12 cellular contexts compared by ENCODE assay signal in genomic region chr10:97539523-97540200, GRCh38. TPM values are rescaled to one million over a fixed set of nuclear protein-coding genes. Genes with fewer than 3 reads are reported as not detected.
DNase-seq lines count a peak whose midpoint lies in the region; ATAC-seq, FAIRE-seq and TF ChIP-seq lines count a peak whose summit lies in the region.
"Had no signal": no experiment of that assay in that cellular context is flagged by ENCODE, and none has a peak within 500 bp of the region (broad histone marks: within the 10 kb centered on the region; RNA-seq: fewer than 3 reads in every experiment).

No MANE protein-coding gene starts in this region.

- H3K4me1 ChIP-seq in naive thymus-derived CD4-positive, alpha-beta T cell (ENCODE audit: control insufficient read depth in 2 of 2, insufficient read depth in 2 of 2, low read length in 2 of 2) = no peaks in the 10 kb centered on the region

- peaks cover 59% of the 10 kb centered on the region for H3K4me1 Mint-ChIP-seq in osteocyte (ENCODE audit: unreplicated experiment)
- H3K4me1 Mint-ChIP-seq in naive thymus-derived CD4-positive, alpha-beta T cell = peaks cover 0 to 19% (median 0%) of the 10 kb centered on the region in 7 donors

- H3K27ac ChIP-seq in AG04450 (ENCODE audit: low read depth, low read length) = peak overlapping the region; percentile 55
- no peak overlapping the region for H3K27ac ChIP-seq in naive thymus-derived CD4-positive, alpha-beta T cell (ENCODE audit: low read depth, low read length)

- no peak for TF ChIP-seq POLR2A in GM12891 (IDR thresholded peaks at IDR 0.05; ENCODE audit: low read depth, low read length)

- no peak for FAIRE-seq in GM12891 (lab: Jason Lieb, UNC)

- H3K27me3 Mint-ChIP-seq in osteocyte (ENCODE audit: unreplicated experiment) = no peaks in the 10 kb centered on the region
- no peaks in the 10 kb centered on the region for H3K27me3 Mint-ChIP-seq in naive thymus-derived CD4-positive, alpha-beta T cell
- H3K27me3 Mint-ChIP-seq: activated naive CD8-positive, alpha-beta T cell treated with anti-CD3 and anti-CD28 coated beads, Interleukin-2, amount 50 U/mL, for 24 hours; T-helper 17 cell had no signal

- ATAC-seq in HG02798 (IDR thresholded peaks at IDR 0.05; ENCODE audit: poor library complexity, unreplicated experiment) = no peak
- no peak for ATAC-seq in naive thymus-derived CD4-positive, alpha-beta T cell
- ATAC-seq: activated naive CD8-positive, alpha-beta T cell treated with anti-CD3 and anti-CD28 coated beads, Interleukin-2, amount 50 U/mL, for 24 hours; T-helper 17 cell had no signal

- H3K36me3 ChIP-seq in naive thymus-derived CD4-positive, alpha-beta T cell (ENCODE audit: control insufficient read depth in 2 of 3, insufficient read depth in 3 of 3, low read length in 3 of 3) = no peaks in the 10 kb centered on the region
- H3K36me3 ChIP-seq: BLaER1 treated with 17β-estradiol and CSF1 and Interleukin-3, amounts not matched to agents 10 nM and 100 nM had no signal

- TF ChIP-seq CTCF in AG04450 (IDR thresholded peaks at IDR 0.05; ENCODE audit: low read depth, low read length) = peak; percentile 58
- TF ChIP-seq CTCF in fibroblast of the aortic adventitia (IDR thresholded peaks at IDR 0.05; ENCODE audit: insufficient read depth, low read length) = peak; percentile 62
- TF ChIP-seq CTCF in osteocyte (IDR thresholded peaks at IDR 0.05) = peak; percentile 53

- H3K4me3 ChIP-seq in AG04450 (ENCODE audit: low read depth, low read length) (no peak overlapping the region), fibroblast of the aortic adventitia (ENCODE audit: low read depth, low read length) (no peak overlapping the region)
- H3K4me3 ChIP-seq in naive thymus-derived CD4-positive, alpha-beta T cell (ENCODE audit: low read length) = no peak overlapping the region
- H3K4me3 ChIP-seq: BLaER1 treated with 17β-estradiol and CSF1 and Interleukin-3, amounts not matched to agents 10 nM and 100 nM had no signal

- POLR2A ChIA-PET in AG04450 (lab: Yijun Ruan, JAX) = interaction anchor here (0.7 to 1.9 kb wide), 2 partner anchors 41 to 100 kb away, joined by 7 to 10 read pairs; partner anchors contain the start of gene UBTD1
- POLR2A ChIA-PET in naive thymus-derived CD4-positive, alpha-beta T cell (lab: Charles Lee) = no interaction called here

- no peaks in the 10 kb centered on the region for H3K27me3 ChIP-seq in AG04450 (ENCODE audit: control insufficient read depth, insufficient read depth, low read length)
- no peaks in the 10 kb centered on the region for H3K27me3 ChIP-seq in naive thymus-derived CD4-positive, alpha-beta T cell (ENCODE audit: control insufficient read depth in 2 of 2, insufficient read depth in 2 of 2, low read length in 2 of 2)
- H3K27me3 ChIP-seq: BLaER1 treated with 17β-estradiol and CSF1 and Interleukin-3, amounts not matched to agents 10 nM and 100 nM had no signal

- CTCF ChIA-PET in AG04450 (lab: Charles Lee) = interaction anchor here (0.6 to 6.2 kb wide), 6 partner anchors 13 to 76 kb away, joined by 3 to 30 read pairs (median 3); no protein-coding TSS in a partner anchor
- CTCF ChIA-PET in naive thymus-derived CD4-positive, alpha-beta T cell (lab: Charles Lee) = interaction anchor here (0.5 to 0.6 kb wide), 2 partner anchors 24 to 120 kb away, joined by 3 read pairs; no protein-coding TSS in a partner anchor

- H3K4me3 Mint-ChIP-seq in osteocyte (ENCODE audit: unreplicated experiment) = no peak overlapping the region
- H3K4me3 Mint-ChIP-seq in naive thymus-derived CD4-positive, alpha-beta T cell = no peak overlapping the region
- H3K4me3 Mint-ChIP-seq: activated naive CD8-positive, alpha-beta T cell treated with anti-CD3 and anti-CD28 coated beads, Interleukin-2, amount 50 U/mL, for 24 hours; T-helper 17 cell had no signal

- H3K27ac Mint-ChIP-seq in osteocyte (ENCODE audit: unreplicated experiment) = peak overlapping the region; percentile 91
- no peak overlapping the region for H3K27ac Mint-ChIP-seq in naive thymus-derived CD4-positive, alpha-beta T cell
- H3K27ac Mint-ChIP-seq: activated naive CD8-positive, alpha-beta T cell treated with anti-CD3 and anti-CD28 coated beads, Interleukin-2, amount 50 U/mL, for 24 hours; T-helper 17 cell had no signal

- H3K9me3 Mint-ChIP-seq in osteocyte (ENCODE audit: unreplicated experiment) = no peaks in the 10 kb centered on the region
- H3K9me3 Mint-ChIP-seq in naive thymus-derived CD4-positive, alpha-beta T cell = no peaks in the 10 kb centered on the region
- H3K9me3 Mint-ChIP-seq: activated naive CD8-positive, alpha-beta T cell treated with anti-CD3 and anti-CD28 coated beads, Interleukin-2, amount 50 U/mL, for 24 hours had no signal

- H3K9me3 ChIP-seq in AG04450 (ENCODE audit: control insufficient read depth, insufficient read depth, low read length) = no peaks in the 10 kb centered on the region
- no peaks in the 10 kb centered on the region for H3K9me3 ChIP-seq in naive thymus-derived CD4-positive, alpha-beta T cell (ENCODE audit: control insufficient read depth in 2 of 3, low read length in 3 of 3)
- H3K9me3 ChIP-seq: BLaER1 treated with 17β-estradiol and CSF1 and Interleukin-3, amounts not matched to agents 10 nM and 100 nM had no signal

- DNase-seq in AG04450 (ENCODE audit: low read depth, low spot score) = peak; percentile 71
- DNase-seq in T1000 (lab: John Stamatoyannopoulos, UW) = peak; percentile 49
- DNase-seq in fibroblast of the aortic adventitia (ENCODE audit: low read depth) = peak; percentile 94
- no peak for DNase-seq in osteocyte (ENCODE audit: extremely low spot score, unreplicated experiment)
- DNase-seq in naive thymus-derived CD4-positive, alpha-beta T cell = no peak
- DNase-seq in GM12891 (ENCODE audit: insufficient read length, low spot score) = no peak
- DNase-seq in DMS79 (lab: John Stamatoyannopoulos, UW) = no peak
- DNase-seq: activated naive CD8-positive, alpha-beta T cell treated with anti-CD3 and anti-CD28 coated beads, Interleukin-2, amount 50 U/mL, for 24 hours; NCI-H1417 treated with DMSO at 0.1 percent for 48 hours; T-helper 17 cell had no signal

- no peaks in the 10 kb centered on the region for H3K36me3 Mint-ChIP-seq in osteocyte (ENCODE audit: unreplicated experiment)
- H3K36me3 Mint-ChIP-seq in naive thymus-derived CD4-positive, alpha-beta T cell = no peaks in the 10 kb centered on the region

- intact Hi-C loops in naive thymus-derived CD4-positive, alpha-beta T cell (cut with micrococcal nuclease) = no loop called here

TF ChIP-seq in GM12891, 5 proteins besides CTCF, POLR2A, EP300 and RAD21:
- TF ChIP-seq SPI1 (IDR thresholded peaks at IDR 0.05; ENCODE audit: low read depth, low read length) = no peak
- TF ChIP-seq POLR2AphosphoS5 (IDR thresholded peaks at IDR 0.05; ENCODE audit: low read depth, low read length) = no peak
- no peak for TF ChIP-seq TAF1 (IDR thresholded peaks at IDR 0.05; ENCODE audit: low read depth, low read length)
- no peak for TF ChIP-seq POU2F2 (IDR thresholded peaks at IDR 0.05; ENCODE audit: low read depth, low read length)
- no peak for TF ChIP-seq PAX5 (IDR thresholded peaks at IDR 0.05; ENCODE audit: insufficient read depth, low read length, severe bottlenecking)

RNA-seq across cellular contexts. Expression of gene ANKRD2, which starts 32.9 kb away (rescaled TPM):
- polyA plus RNA-seq in AG04450 (2011; rRNA removed) = 0.05 and 0.06 TPM in 2 replicates
- polyA minus RNA-seq in AG04450 (2011; rRNA and poly(A)+ RNA removed) = not detected in 2 replicates
- total RNA-seq in fibroblast of the aortic adventitia (ENCODE audit: low replicate concordance) (0.27 and 0.57 TPM in 2 replicates), osteocyte (not detected in 2 replicates)
- under 1 TPM in 1 of 5 experiments, not detected in 4; 0.22 TPM for total RNA-seq in naive thymus-derived CD4-positive, alpha-beta T cell
- polyA plus RNA-seq in naive thymus-derived CD4-positive, alpha-beta T cell = not detected
- polyA plus RNA-seq in GM12891 (2012; ENCODE audit: low read depth, missing spikeins) = not detected
- total RNA-seq: T-helper 17 cell had no signal

RNA-seq across cellular contexts. Expression of gene UBTD1, which starts 40.9 kb away (rescaled TPM):
- polyA plus RNA-seq in AG04450 (2011; rRNA removed) = 15.5 and 20.3 TPM in 2 replicates
- 7.9 and 9.6 TPM in 2 replicates for polyA minus RNA-seq in AG04450 (2011; rRNA and poly(A)+ RNA removed)
- total RNA-seq in fibroblast of the aortic adventitia (ENCODE audit: low replicate concordance) = 22.1 and 35.2 TPM in 2 replicates
- total RNA-seq in osteocyte = 25.6 and 27.7 TPM in 2 replicates
- 1 to 10 TPM in 4 of 5 experiments, under 1 TPM in 1; 0.94 to 4.2 (median 2.1) TPM for total RNA-seq in naive thymus-derived CD4-positive, alpha-beta T cell
- polyA plus RNA-seq in naive thymus-derived CD4-positive, alpha-beta T cell = 1 to 10 TPM; 1.2 to 2.9 TPM
- polyA plus RNA-seq in GM12891 (2012; ENCODE audit: low read depth, missing spikeins) = 0.82 TPM

RNA-seq across cellular contexts. Expression of gene MMS19, which starts 41.4 kb away (rescaled TPM):
- 71.5 and 80.2 TPM in 2 replicates for polyA plus RNA-seq in AG04450 (2011; rRNA removed)
- 144 and 158 TPM in 2 replicates for polyA minus RNA-seq in AG04450 (2011; rRNA and poly(A)+ RNA removed)
- total RNA-seq in fibroblast of the aortic adventitia (ENCODE audit: low replicate concordance) (50.9 and 81.1 TPM in 2 replicates), osteocyte (70.1 and 71.1 TPM in 2 replicates)
- 100 to 1,000 TPM in 2 of 5 experiments, 10 to 100 TPM in 3; 68.7 to 113 (median 87.9) TPM for total RNA-seq in naive thymus-derived CD4-positive, alpha-beta T cell
- 10 to 100 TPM; 37.4 to 59.0 TPM for polyA plus RNA-seq in naive thymus-derived CD4-positive, alpha-beta T cell
- polyA plus RNA-seq in GM12891 (2012; ENCODE audit: low read depth, missing spikeins) = 49.1 TPM

RNA-seq across cellular contexts. Expression of gene HOGA1, which starts 44.5 kb away (rescaled TPM):
- polyA plus RNA-seq in AG04450 (2011; rRNA removed) = 0.41 and 0.53 TPM in 2 replicates
- 0.55 and 0.61 TPM in 2 replicates for polyA minus RNA-seq in AG04450 (2011; rRNA and poly(A)+ RNA removed)
- total RNA-seq in fibroblast of the aortic adventitia (ENCODE audit: low replicate concordance) = 0.08 and 0.72 TPM in 2 replicates
- not detected in 2 replicates for total RNA-seq in osteocyte
- not detected for total RNA-seq in naive thymus-derived CD4-positive, alpha-beta T cell
- not detected for polyA plus RNA-seq in naive thymus-derived CD4-positive, alpha-beta T cell
- 0.06 TPM for polyA plus RNA-seq in GM12891 (2012; ENCODE audit: low read depth, missing spikeins)
- total RNA-seq: T-helper 17 cell had no signal

RNA-seq across cellular contexts. Expression of gene C10orf62, which starts 49.9 kb away (rescaled TPM):
- not detected in 2 replicates for polyA plus RNA-seq in AG04450 (2011; rRNA removed)
- polyA minus RNA-seq in AG04450 (2011; rRNA and poly(A)+ RNA removed) = not detected in 2 replicates
- total RNA-seq in fibroblast of the aortic adventitia (ENCODE audit: low replicate concordance) = not detected in 2 replicates
- not detected in 2 replicates for total RNA-seq in osteocyte
- not detected for total RNA-seq in naive thymus-derived CD4-positive, alpha-beta T cell
- polyA plus RNA-seq in naive thymus-derived CD4-positive, alpha-beta T cell = not detected
- not detected for polyA plus RNA-seq in GM12891 (2012; ENCODE audit: low read depth, missing spikeins)
- total RNA-seq: T-helper 17 cell had no signal

Comparison
In these comparisons a context has a peak if more than half of its experiments do, and no peak if none do; other contexts are left out.
1. DNase-seq: peak in AG04450 (single experiment), T1000 (single experiment) and fibroblast of the aortic adventitia (single experiment); none in osteocyte (single experiment), naive thymus-derived CD4-positive, alpha-beta T cell (0 of 9), GM12891 (single experiment) and DMS79 (single experiment).
2. Peak in every context shown above with its lines, with median percentiles within 50 percentile points of each other: CTCF ChIP-seq.